ENCODE assay signal across 20 cellular contexts in genomic region chr2:127586746-127587295, GRCh38. TPM values are rescaled to one million over a fixed set of nuclear protein-coding genes. Genes with fewer than 3 reads are reported as not detected.
DNase-seq lines count a peak whose midpoint lies in the region; ATAC-seq and TF ChIP-seq lines count a peak whose summit lies in the region.
"Had no signal": no experiment of that assay in that cellular context is flagged by ENCODE, and none has a peak within 500 bp of the region (broad histone marks: within the 10 kb centered on the region; RNA-seq: fewer than 3 reads in every experiment).

No MANE protein-coding gene starts in this region.

- ATAC-seq in activated CD8-positive, alpha-beta memory T cell treated with anti-CD3 and anti-CD28 coated beads, Interleukin-2, amount 10 ng/mL, durations not matched to agents 7 days and 5 days, result no peak
- ATAC-seq in HG02970 (IDR thresholded peaks at IDR 0.05; ENCODE audit: low FRiP score, unreplicated experiment), result no peak
- ATAC-seq in GM19035 (IDR thresholded peaks at IDR 0.05; ENCODE audit: unreplicated experiment), result no peak
- ATAC-seq: CD8-positive, alpha-beta T cell; GM23338 had no signal

- no peaks in the 10 kb centered on the region for H3K9me3 ChIP-seq in spleen

- DNase-seq in activated CD8-positive, alpha-beta memory T cell treated with anti-CD3 and anti-CD28 coated beads for 24 hours, result peak; percentile 43
- no peak for DNase-seq in activated CD8-positive, alpha-beta memory T cell treated with anti-CD3 and anti-CD28 coated beads, Interleukin-2, amount 10 ng/mL, durations not matched to agents 7 days and 5 days
- peak; percentile 16 for DNase-seq in H7
- peak; percentile 50 for DNase-seq in coronary artery (ENCODE audit: low spot score)
- DNase-seq in spleen, result peak; percentile 20
- DNase-seq in SK-N-DZ (ENCODE audit: low spot score), result no peak
- DNase-seq: GF-D8, KBM-7, NCI-H1436, NCI-H2029, NCI-H2171, NCI-H446 treated with DMSO at 0.1 percent for 48 hours, NCI-H748 treated with DMSO at 0.1 percent for 48 hours had no signal

- H3K9me3 Mint-ChIP-seq in activated CD8-positive, alpha-beta memory T cell treated with anti-CD3 and anti-CD28 coated beads, Interleukin-2, amount 10 ng/mL, durations not matched to agents 7 days and 5 days (ENCODE audit: low read depth), result no peaks in the 10 kb centered on the region
- H3K9me3 Mint-ChIP-seq: CD8-positive, alpha-beta T cell had no signal

- peaks cover 29% of the 10 kb centered on the region for H3K27me3 Mint-ChIP-seq in activated CD8-positive, alpha-beta memory T cell treated with anti-CD3 and anti-CD28 coated beads, Interleukin-2, amount 10 ng/mL, durations not matched to agents 7 days and 5 days
- H3K27me3 Mint-ChIP-seq: B cell had no signal

- H3K27me3 ChIP-seq in H7 (ENCODE audit: control insufficient read depth, insufficient read depth, low read length) (no peaks in the 10 kb centered on the region), spleen (replicated peaks in 1 of 7) (no peaks in the 10 kb centered on the region)

- H3K4me1 ChIP-seq in spleen, result peaks cover 0 to 10% (median 6%) of the 10 kb centered on the region in 6 donors

- H3K36me3 Mint-ChIP-seq in activated CD8-positive, alpha-beta memory T cell treated with anti-CD3 and anti-CD28 coated beads, Interleukin-2, amount 10 ng/mL, durations not matched to agents 7 days and 5 days, result no peaks in the 10 kb centered on the region
- H3K36me3 Mint-ChIP-seq: CD8-positive, alpha-beta T cell had no signal

- CTCF ChIA-PET in activated CD8-positive, alpha-beta memory T cell treated with anti-CD3 and anti-CD28 coated beads, Interleukin-2, amount 10 ng/mL, durations not matched to agents 7 days and 5 days (lab: Charles Lee), result no interaction called here

- H3K36me3 ChIP-seq in H7 (replicated peaks; ENCODE audit: control insufficient read depth, insufficient read depth, low read length) (no peaks in the 10 kb centered on the region), spleen (no peaks in the 10 kb centered on the region)

- no peak for TF ChIP-seq POLR2A in spleen (IDR thresholded peaks at IDR 0.05)

- 60 to 70% (median 69%) methylated on average over 4 of the region's 4 CpGs for WGBS in spleen, 5 donors

- no peaks in the 10 kb centered on the region for H3K4me1 Mint-ChIP-seq in activated CD8-positive, alpha-beta memory T cell treated with anti-CD3 and anti-CD28 coated beads, Interleukin-2, amount 10 ng/mL, durations not matched to agents 7 days and 5 days

- no peak overlapping the region for H3K4me3 Mint-ChIP-seq in activated CD8-positive, alpha-beta memory T cell treated with anti-CD3 and anti-CD28 coated beads, Interleukin-2, amount 10 ng/mL, durations not matched to agents 7 days and 5 days
- H3K4me3 Mint-ChIP-seq: B cell; CD8-positive, alpha-beta T cell; GM23338 had no signal

- no peak overlapping the region for H3K27ac ChIP-seq in coronary artery
- H3K27ac ChIP-seq in spleen, result no peak overlapping the region
- H3K27ac ChIP-seq: 22Rv1 had no signal

- no peak overlapping the region for H3K4me3 ChIP-seq in H7 (ENCODE audit: insufficient read depth, low read depth, low read length)
- H3K4me3 ChIP-seq in coronary artery, result no peak overlapping the region
- no peak overlapping the region for H3K4me3 ChIP-seq in spleen
- H3K4me3 ChIP-seq: GM23338 had no signal

- TF ChIP-seq CTCF in coronary artery (IDR thresholded peaks at IDR 0.05) (no peak), spleen (IDR thresholded peaks at IDR 0.05 in 8 of 11, conservative IDR thresholded peaks at IDR 0.05 in 3 of 11) (no peak)

- no peak overlapping the region for H3K27ac Mint-ChIP-seq in activated CD8-positive, alpha-beta memory T cell treated with anti-CD3 and anti-CD28 coated beads, Interleukin-2, amount 10 ng/mL, durations not matched to agents 7 days and 5 days
- H3K27ac Mint-ChIP-seq: B cell; CD8-positive, alpha-beta T cell had no signal

- intact Hi-C loops in spleen (cut with DNase I; ENCODE audit: low total_unique reads), result no loop called here

RNA-seq across cellular contexts. Expression of gene MYO7B, which starts 51.3 kb away (rescaled TPM):
- under 1 TPM in 1 of 2 experiments, not detected in 1; 0.26 TPM for total RNA-seq in activated CD8-positive, alpha-beta memory T cell treated with anti-CD3 and anti-CD28 coated beads, Interleukin-2, amount 10 ng/mL, durations not matched to agents 7 days and 5 days
- total RNA-seq in H7 (2014; rRNA removed; shearing (Covaris generic)), result not detected in 2 replicates
- total RNA-seq in spleen, result 10 to 100 TPM; 32.3 to 55.7 (median 50.1) TPM
- 100 to 1,000 TPM in 2 of 3 donors, 10 to 100 TPM in 1; 76.9 to 165 (median 103) TPM for polyA plus RNA-seq in spleen
- not detected in 2 replicates for polyA plus RNA-seq in SK-N-DZ (2014; cell fraction: cytosol; rRNA removed)
- polyA plus RNA-seq in SK-N-DZ (2014; cell fraction: nucleus; rRNA removed), result not detected in 2 replicates
- total RNA-seq: GM23338 had no signal
- polyA plus RNA-seq: GM23338 had no signal

RNA-seq across cellular contexts. Expression of gene GPR17, which starts 59.1 kb away (rescaled TPM):
- total RNA-seq in activated CD8-positive, alpha-beta memory T cell treated with anti-CD3 and anti-CD28 coated beads, Interleukin-2, amount 10 ng/mL, durations not matched to agents 7 days and 5 days, result not detected
- not detected in 2 replicates for total RNA-seq in H7 (2014; rRNA removed; shearing (Covaris generic))
- total RNA-seq in spleen, result under 1 TPM in 3 of 7 donors, not detected in 4; 0.22 to 0.79 (median 0.23) TPM
- 1 to 10 TPM in 1 of 3 donors, under 1 TPM in 2; 0.09 to 1.9 (median 0.26) TPM for polyA plus RNA-seq in spleen
- polyA plus RNA-seq in SK-N-DZ (2014; cell fraction: cytosol; rRNA removed), result not detected in 2 replicates
- polyA plus RNA-seq in SK-N-DZ (2014; cell fraction: nucleus; rRNA removed), result not detected in 2 replicates
- total RNA-seq: B cell; CD8-positive, alpha-beta T cell; GM23338 had no signal
- polyA plus RNA-seq: AG04450, GM23338 had no signal

Comparison
In these comparisons a context has a peak if more than half of its experiments do, and no peak if none do; other contexts are left out.
1. DNase-seq: peak in activated CD8-positive, alpha-beta memory T cell treated with anti-CD3 and anti-CD28 coated beads for 24 hours (single experiment), H7 (single experiment), coronary artery (single experiment) and spleen (single experiment); none in activated CD8-positive, alpha-beta memory T cell treated with anti-CD3 and anti-CD28 coated beads, Interleukin-2, amount 10 ng/mL, durations not matched to agents 7 days and 5 days (single experiment) and SK-N-DZ (single experiment).
2. RNA of gene MYO7B, which starts 51.3 kb away (total RNA-seq): 32.3 to 55.7 TPM in spleen; 0.26 TPM in activated CD8-positive, alpha-beta memory T cell treated with anti-CD3 and anti-CD28 coated beads, Interleukin-2, amount 10 ng/mL, durations not matched to agents 7 days and 5 days and not detected in H7; every median in the first group is over 10 times any median in the second.